In genomic region chr2:180987146-180987545, GRCh38 we compare ENCODE assay signal across 21 cellular contexts. TPM values are rescaled to one million over a fixed set of nuclear protein-coding genes. Genes with fewer than 3 reads are reported as not detected.
A peak's percentile ranks its signal among the peaks of the same experiment; 100 is the strongest.
DNase-seq lines count a peak whose midpoint lies in the region; ATAC-seq and TF ChIP-seq lines count a peak whose summit lies in the region.
"Had no signal": no experiment of that assay in that cellular context is flagged by ENCODE, and none has a peak within 500 bp of the region (broad histone marks: within the 10 kb centered on the region; RNA-seq: fewer than 3 reads in every experiment).

No MANE protein-coding gene starts in this region.

- no peak overlapping the region for H3K4me3 ChIP-seq in KMS-11 (IDR thresholded peaks at IDR 0.05; ENCODE audit: insufficient read depth, low read depth, low read length)
- H3K4me3 ChIP-seq: A549, BLaER1, GM23248, K562 had no signal

- H3K36me3 ChIP-seq in KMS-11 (ENCODE audit: insufficient read depth), result no peaks in the 10 kb centered on the region; the same call in 1 of the 2 replicates

- no peaks in the 10 kb centered on the region for H3K27me3 Mint-ChIP-seq in progenitor cell of endocrine pancreas
- H3K27me3 Mint-ChIP-seq in activated T-helper 2 cell treated with anti-CD3 and anti-CD28 coated beads, Interferon-gamma antibody, Interleukin-2, Interleukin-4, amounts not matched to agents 10 μg/mL and 5 μg/mL and 100 μg/mL, durations not matched to agents 14 hours and 24 hours and 36 hours (ENCODE audit: low read depth), result no peaks in the 10 kb centered on the region
- H3K27me3 Mint-ChIP-seq: CD4-positive, alpha-beta memory T cell had no signal

- H3K4me1 ChIP-seq in KMS-11 (ENCODE audit: low read depth, poor library complexity, severe bottlenecking), result peaks cover 87% of the 10 kb centered on the region

- intact Hi-C loops in activated T-helper 2 cell treated with anti-CD3 and anti-CD28 coated beads, Interferon-gamma antibody, Interleukin-2, Interleukin-4, amounts not matched to agents 10 μg/mL and 5 μg/mL and 100 μg/mL, durations not matched to agents 14 hours and 24 hours and 36 hours (cut with micrococcal nuclease), result loop anchor here (10.0 kb wide), 1 partner anchor 1738 kb away; no protein-coding TSS in a partner anchor

- H3K4me2 ChIP-seq in KMS-11, result peak overlapping the region; percentile 85; the same call in 1 of the 2 replicates
- H3K4me2 ChIP-seq: A549, BLaER1 had no signal

- no peaks in the 10 kb centered on the region for H3K9me3 Mint-ChIP-seq in progenitor cell of endocrine pancreas (ENCODE audit: low read depth)
- no peaks in the 10 kb centered on the region for H3K9me3 Mint-ChIP-seq in activated T-helper 2 cell treated with anti-CD3 and anti-CD28 coated beads, Interferon-gamma antibody, Interleukin-2, Interleukin-4, amounts not matched to agents 10 μg/mL and 5 μg/mL and 100 μg/mL, durations not matched to agents 14 hours and 24 hours and 36 hours
- H3K9me3 Mint-ChIP-seq: CD14-positive monocyte; CD4-positive, alpha-beta memory T cell had no signal

- no peak overlapping the region for H3K9ac ChIP-seq in KMS-11
- H3K9ac ChIP-seq: BLaER1, GM23248 had no signal

- ATAC-seq in HG03025 (IDR thresholded peaks at IDR 0.05; ENCODE audit: low FRiP score, unreplicated experiment), result no peak
- ATAC-seq: A549, K562 had no signal

- in situ Hi-C loops in G401 (cut with HindIII; ENCODE audit: low sequenced_read_pairs), result no loop called here

- no peak for TF ChIP-seq CTCF in KMS-11 (conservative IDR thresholded peaks at IDR 0.05; ENCODE audit: low read depth, low read length)
- no peak for TF ChIP-seq CTCF in progenitor cell of endocrine pancreas (IDR thresholded peaks at IDR 0.05; ENCODE audit: unreplicated experiment)

- H3K27ac ChIP-seq in KMS-11, result no peak overlapping the region
- H3K27ac ChIP-seq: 22Rv1, A549, BLaER1, GM23248 had no signal

- H3K27me3 ChIP-seq in KMS-11 (ENCODE audit: insufficient read depth, low read depth), result no peaks in the 10 kb centered on the region
- H3K27me3 ChIP-seq: BLaER1 had no signal

- H3K27ac Mint-ChIP-seq in progenitor cell of endocrine pancreas, result no peak overlapping the region
- H3K27ac Mint-ChIP-seq in activated T-helper 2 cell treated with anti-CD3 and anti-CD28 coated beads, Interferon-gamma antibody, Interleukin-2, Interleukin-4, amounts not matched to agents 10 μg/mL and 5 μg/mL and 100 μg/mL, durations not matched to agents 14 hours and 24 hours and 36 hours, result no peak overlapping the region
- H3K27ac Mint-ChIP-seq: CD14-positive monocyte had no signal

- H3K4me1 Mint-ChIP-seq in progenitor cell of endocrine pancreas (ENCODE audit: low read depth), result peaks cover 32% of the 10 kb centered on the region
- peaks cover 37% of the 10 kb centered on the region for H3K4me1 Mint-ChIP-seq in activated T-helper 2 cell treated with anti-CD3 and anti-CD28 coated beads, Interferon-gamma antibody, Interleukin-2, Interleukin-4, amounts not matched to agents 10 μg/mL and 5 μg/mL and 100 μg/mL, durations not matched to agents 14 hours and 24 hours and 36 hours (ENCODE audit: low read depth)

- DNase-seq in G401 (ENCODE audit: low spot score), result peak; percentile 60
- DNase-seq in cerebellum (ENCODE audit: low spot score), result peak; percentile 19
- no peak for DNase-seq in progenitor cell of endocrine pancreas (ENCODE audit: low spot score, unreplicated experiment)
- DNase-seq in Ammon's horn (ENCODE audit: low spot score), result no peak
- DNase-seq in DMS153 treated with DMSO at 0.1 percent for 48 hours (lab: John Stamatoyannopoulos, UW; ENCODE audit: unreplicated experiment), result no peak
- DNase-seq in activated T-helper 2 cell treated with anti-CD3 and anti-CD28 coated beads, Interferon-gamma antibody, Interleukin-2, Interleukin-4, amounts not matched to agents 10 μg/mL and 5 μg/mL and 100 μg/mL, durations not matched to agents 14 hours and 24 hours and 36 hours (ENCODE audit: low spot score), result no peak
- DNase-seq: AML-193; CD4-positive, alpha-beta memory T cell; DMS53; DND-41; EL; GM23248; H7; IMR-90 had no signal

- no peak overlapping the region for H2AFZ ChIP-seq in KMS-11 (ENCODE audit: low read depth)
- H2AFZ ChIP-seq: GM23248 had no signal

- peak overlapping the region; percentile 29 for H3K4me3 Mint-ChIP-seq in progenitor cell of endocrine pancreas (ENCODE audit: low read depth)
- H3K4me3 Mint-ChIP-seq in activated T-helper 2 cell treated with anti-CD3 and anti-CD28 coated beads, Interferon-gamma antibody, Interleukin-2, Interleukin-4, amounts not matched to agents 10 μg/mL and 5 μg/mL and 100 μg/mL, durations not matched to agents 14 hours and 24 hours and 36 hours (ENCODE audit: low read depth), result no peak overlapping the region
- H3K4me3 Mint-ChIP-seq: CD14-positive monocyte; CD4-positive, alpha-beta memory T cell had no signal

- H3K36me3 Mint-ChIP-seq in progenitor cell of endocrine pancreas (ENCODE audit: insufficient read depth), result peaks cover 16% of the 10 kb centered on the region
- peaks cover 35% of the 10 kb centered on the region for H3K36me3 Mint-ChIP-seq in activated T-helper 2 cell treated with anti-CD3 and anti-CD28 coated beads, Interferon-gamma antibody, Interleukin-2, Interleukin-4, amounts not matched to agents 10 μg/mL and 5 μg/mL and 100 μg/mL, durations not matched to agents 14 hours and 24 hours and 36 hours (ENCODE audit: low read depth)

- H4K20me1 ChIP-seq in KMS-11 (ENCODE audit: insufficient read depth), result no peaks in the 10 kb centered on the region

- H3K79me2 ChIP-seq in KMS-11 (ENCODE audit: insufficient read depth, low read depth), result peaks cover 79% of the 10 kb centered on the region

RNA-seq across cellular contexts. Expression of gene UBE2E3, which starts 6.7 kb away (rescaled TPM):
- 77.7 and 119 TPM in 2 replicates for total RNA-seq in G401 (2014; rRNA removed; shearing (Covaris generic))
- total RNA-seq in cerebellum, result 94.9 TPM
- 142 and 146 TPM in 2 replicates for total RNA-seq in progenitor cell of endocrine pancreas
- 49.5 and 53.2 TPM in 2 replicates for total RNA-seq in activated T-helper 2 cell treated with anti-CD3 and anti-CD28 coated beads, Interferon-gamma antibody, Interleukin-2, Interleukin-4, amounts not matched to agents 10 μg/mL and 5 μg/mL and 100 μg/mL, durations not matched to agents 14 hours and 24 hours and 36 hours

Comparison
In these comparisons a context has a peak if more than half of its experiments do, and no peak if none do; other contexts are left out.
1. DNase-seq: peak in G401 (single experiment) and cerebellum (single experiment); none in progenitor cell of endocrine pancreas (single experiment), Ammon's horn (single experiment), DMS153 treated with DMSO at 0.1 percent for 48 hours (single experiment) and activated T-helper 2 cell treated with anti-CD3 and anti-CD28 coated beads, Interferon-gamma antibody, Interleukin-2, Interleukin-4, amounts not matched to agents 10 μg/mL and 5 μg/mL and 100 μg/mL, durations not matched to agents 14 hours and 24 hours and 36 hours (single experiment).